Comparison of ENCODE assay signal across 15 cellular contexts in the genomic region with DNA sequence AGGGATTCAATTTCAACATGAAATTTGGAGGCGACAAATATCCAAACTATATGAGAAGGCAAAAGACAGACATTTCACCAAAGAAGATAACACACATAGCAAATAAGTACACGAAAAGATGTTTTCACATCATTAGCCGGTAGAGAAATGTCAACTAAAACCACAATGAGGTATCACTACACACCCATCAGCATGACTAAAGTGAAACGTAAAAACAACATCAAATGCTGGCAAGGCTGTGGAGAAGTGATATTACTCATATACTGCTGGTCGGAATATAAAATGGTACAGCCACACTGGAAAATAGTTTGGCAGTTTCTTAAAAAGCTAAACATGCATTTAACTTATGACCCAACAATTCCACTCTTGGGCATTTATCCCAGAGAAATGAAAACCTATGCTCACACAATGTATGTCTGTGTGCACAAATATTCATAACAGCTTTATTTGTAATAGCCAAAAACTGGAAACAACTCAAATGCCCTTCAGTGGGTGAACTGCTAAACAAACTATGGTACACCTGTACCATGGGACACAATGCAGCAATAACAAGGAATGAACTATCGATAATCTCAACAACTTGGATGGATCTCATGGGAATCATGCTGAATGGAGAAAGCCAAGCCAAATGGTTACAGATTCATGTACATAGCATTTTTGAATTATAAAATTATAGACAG. TPM values are rescaled to one million over a fixed set of nuclear protein-coding genes. Genes with fewer than 3 reads are reported as not detected.
DNase-seq lines count a peak whose midpoint lies in the region; ATAC-seq and TF ChIP-seq lines count a peak whose summit lies in the region.
"Had no signal": no experiment of that assay in that cellular context is flagged by ENCODE, and none has a peak within 500 bp of the region (broad histone marks: within the 10 kb centered on the region; RNA-seq: fewer than 3 reads in every experiment).

No MANE protein-coding gene starts in this region.

- no peak overlapping the region for H2AFZ ChIP-seq in osteoblast (ENCODE audit: low read length)

- peak overlapping the region; percentile 40 for H3K4me2 ChIP-seq in osteoblast (ENCODE audit: insufficient read depth, low read length)

- H3K27me3 Mint-ChIP-seq in activated T-cell treated with anti-CD3 and anti-CD28 coated beads, Interleukin-2, amount 50 U/mL, for 4 hours (ENCODE audit: low read depth) = no peaks in the 10 kb centered on the region

- H3K4me3 ChIP-seq in osteoblast (ENCODE audit: insufficient read depth, low read length) = no peak overlapping the region
- H3K4me3 ChIP-seq: skin epidermis had no signal

- no peaks in the 10 kb centered on the region for H3K9me3 ChIP-seq in osteoblast (ENCODE audit: low read depth, low read length)

- H3K27me3 ChIP-seq in osteoblast (ENCODE audit: insufficient read depth, low read length) = no peaks in the 10 kb centered on the region

- peaks cover 4% of the 10 kb centered on the region for H3K79me2 ChIP-seq in osteoblast (ENCODE audit: insufficient read depth, low read length)

- peak overlapping the region; percentile 44 for H3K27ac ChIP-seq in osteoblast (ENCODE audit: low read depth, low read length)

- no peaks in the 10 kb centered on the region for H3K36me3 ChIP-seq in osteoblast (ENCODE audit: insufficient read depth, low read length)

- no peaks in the 10 kb centered on the region for H4K20me1 ChIP-seq in osteoblast (ENCODE audit: insufficient read depth, low read length)

- DNase-seq in activated T-cell treated with anti-CD3 and anti-CD28 coated beads, Interleukin-2, amount 50 U/mL, for 4 hours = no peak
- DNase-seq in activated T-cell treated with anti-CD3 and anti-CD28 coated beads, Interleukin-2, amount 50 U/mL, for 1 hour = no peak
- DNase-seq in RPMI7951 (ENCODE audit: low read depth) (peak; percentile 16), astrocyte of the hippocampus (ENCODE audit: low read depth, low spot score) (peak; percentile 37), osteoblast (ENCODE audit: insufficient read length, low spot score, missing footprints) (no peak), NCI-H345 (lab: John Stamatoyannopoulos, UW) (no peak), NCI-H1105 (lab: John Stamatoyannopoulos, UW) (no peak), putamen (ENCODE audit: low spot score) (no peak)
- DNase-seq: effector CD8-positive, alpha-beta T cell; GOT3; NCI-H1048; NCI-H2227 treated with DMSO at 0.1 percent for 48 hours; nucleus accumbens had no signal

- H3K9me3 Mint-ChIP-seq in activated T-cell treated with anti-CD3 and anti-CD28 coated beads, Interleukin-2, amount 50 U/mL, for 4 hours = peaks cover 3% of the 10 kb centered on the region
- H3K9me3 Mint-ChIP-seq: immature natural killer cell had no signal

- peak; percentile 96 to 97 for ATAC-seq in activated T-cell treated with anti-CD3 and anti-CD28 coated beads, Interleukin-2, amount 50 U/mL, for 4 hours

- peaks cover 39% of the 10 kb centered on the region for H3K36me3 Mint-ChIP-seq in activated T-cell treated with anti-CD3 and anti-CD28 coated beads, Interleukin-2, amount 50 U/mL, for 4 hours (ENCODE audit: insufficient read depth)

- H3K4me1 ChIP-seq in osteoblast (ENCODE audit: insufficient read depth, low read length) = peaks cover 9% of the 10 kb centered on the region

- TF ChIP-seq CTCF in osteoblast (IDR thresholded peaks at IDR 0.05; ENCODE audit: extremely low read depth, low read depth, low read length) = no peak

- H3K4me3 Mint-ChIP-seq in activated T-cell treated with anti-CD3 and anti-CD28 coated beads, Interleukin-2, amount 50 U/mL, for 4 hours = no peak overlapping the region
- H3K4me3 Mint-ChIP-seq: immature natural killer cell had no signal

- peaks cover 18% of the 10 kb centered on the region for H3K4me1 Mint-ChIP-seq in activated T-cell treated with anti-CD3 and anti-CD28 coated beads, Interleukin-2, amount 50 U/mL, for 4 hours (ENCODE audit: low read depth)

RNA-seq across cellular contexts. Expression of gene ADAT2, which starts 8.7 kb away (rescaled TPM):
- 10 to 100 TPM; 28.8 to 30.9 (median 29.3) TPM for total RNA-seq in activated T-cell treated with anti-CD3 and anti-CD28 coated beads, Interleukin-2, amount 50 U/mL, for 4 hours
- total RNA-seq in RPMI7951 (2014; rRNA removed; shearing (Covaris generic)) = 4.6 and 7.0 TPM in 2 replicates
- 2.2 and 3.8 TPM in 2 replicates for total RNA-seq in osteoblast

RNA-seq across cellular contexts. Expression of gene PEX3, which starts 8.8 kb away (rescaled TPM):
- total RNA-seq in activated T-cell treated with anti-CD3 and anti-CD28 coated beads, Interleukin-2, amount 50 U/mL, for 4 hours = 10 to 100 TPM; 22.3 to 26.5 (median 25.5) TPM
- total RNA-seq in RPMI7951 (2014; rRNA removed; shearing (Covaris generic)) = 28.5 and 41.6 TPM in 2 replicates
- 19.2 and 22.1 TPM in 2 replicates for total RNA-seq in osteoblast

Comparison
In these comparisons a context has a peak if more than half of its experiments do, and no peak if none do; other contexts are left out.
1. DNase-seq: peak in RPMI7951 (single experiment) and astrocyte of the hippocampus (single experiment); none in activated T-cell treated with anti-CD3 and anti-CD28 coated beads, Interleukin-2, amount 50 U/mL, for 4 hours (single experiment), activated T-cell treated with anti-CD3 and anti-CD28 coated beads, Interleukin-2, amount 50 U/mL, for 1 hour (single experiment), osteoblast (single experiment), NCI-H345 (single experiment), NCI-H1105 (single experiment) and putamen (single experiment).